Comparison of ENCODE assay signal across 1 cellular context in the genomic region with DNA sequence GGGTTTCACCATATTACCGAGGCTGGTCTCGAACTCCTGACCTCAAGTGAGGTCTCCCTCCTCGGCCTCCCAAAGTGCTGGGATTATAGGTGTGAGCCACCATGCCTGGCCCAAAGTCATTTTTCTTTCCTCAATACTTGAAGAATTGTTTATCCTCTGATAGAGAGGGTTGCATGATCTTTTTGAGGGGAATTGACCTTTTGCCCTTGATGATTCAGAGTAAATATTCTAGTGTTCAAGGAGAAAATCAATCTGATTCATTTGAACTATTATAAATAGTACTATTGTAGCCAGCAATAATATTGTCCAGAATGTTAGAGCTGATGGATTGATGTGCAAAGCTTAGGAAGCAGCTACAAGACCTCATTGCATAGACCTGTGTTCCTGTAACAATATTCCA.
TF ChIP-seq lines count a peak whose summit lies in the region.

No MANE protein-coding gene starts in this region.

TF ChIP-seq in K562, 482 proteins besides CTCF, POLR2A, EP300 and RAD21 (continued from another document):
- TF ChIP-seq ZNF274 (IDR thresholded peaks at IDR 0.05; ENCODE audit: borderline replicate concordance, low read depth, low read length) (no peak), C11orf30 (IDR thresholded peaks at IDR 0.05; ENCODE audit: low read depth) (no peak), TFAP4 (CRISPR knock-in tag; IDR thresholded peaks at IDR 0.05; ENCODE audit: borderline replicate concordance) (no peak), CEBPG (CRISPR knock-in tag; IDR thresholded peaks at IDR 0.05) (no peak), CEBPG (tag; conservative IDR thresholded peaks at IDR 0.05 in 1 of 2, IDR thresholded peaks at IDR 0.05 in 1 of 2) (no peak), HDAC8 (tag; IDR thresholded peaks at IDR 0.05) (no peak), ZNF133 (CRISPR knock-in tag; IDR thresholded peaks at IDR 0.05) (no peak), JUN (IDR thresholded peaks at IDR 0.05; ENCODE audit: borderline replicate concordance, low read depth, low read length) (no peak), JUN (CRISPR knock-in tag; IDR thresholded peaks at IDR 0.05; ENCODE audit: borderline replicate concordance) (no peak), NELFE (IDR thresholded peaks at IDR 0.05; ENCODE audit: insufficient read depth, insufficient read length) (no peak), HSF4 (CRISPR knock-in tag; IDR thresholded peaks at IDR 0.05; ENCODE audit: borderline replicate concordance) (no peak), ZBTB12 (CRISPR knock-in tag; IDR thresholded peaks at IDR 0.05) (no peak), MLLT1 (IDR thresholded peaks at IDR 0.05) (no peak), MED1 (CRISPR knock-in tag; IDR thresholded peaks at IDR 0.05; ENCODE audit: borderline replicate concordance) (no peak), TAF15 (IDR thresholded peaks at IDR 0.05; ENCODE audit: low read depth, low read length) (no peak), SPI1 (IDR thresholded peaks at IDR 0.05; ENCODE audit: borderline replicate concordance, low read depth, low read length) (no peak), POU5F1 (IDR thresholded peaks at IDR 0.05; ENCODE audit: borderline replicate concordance, low read depth, low read length, partially characterized antibody) (no peak)
- TF ChIP-seq, protein P1, sequence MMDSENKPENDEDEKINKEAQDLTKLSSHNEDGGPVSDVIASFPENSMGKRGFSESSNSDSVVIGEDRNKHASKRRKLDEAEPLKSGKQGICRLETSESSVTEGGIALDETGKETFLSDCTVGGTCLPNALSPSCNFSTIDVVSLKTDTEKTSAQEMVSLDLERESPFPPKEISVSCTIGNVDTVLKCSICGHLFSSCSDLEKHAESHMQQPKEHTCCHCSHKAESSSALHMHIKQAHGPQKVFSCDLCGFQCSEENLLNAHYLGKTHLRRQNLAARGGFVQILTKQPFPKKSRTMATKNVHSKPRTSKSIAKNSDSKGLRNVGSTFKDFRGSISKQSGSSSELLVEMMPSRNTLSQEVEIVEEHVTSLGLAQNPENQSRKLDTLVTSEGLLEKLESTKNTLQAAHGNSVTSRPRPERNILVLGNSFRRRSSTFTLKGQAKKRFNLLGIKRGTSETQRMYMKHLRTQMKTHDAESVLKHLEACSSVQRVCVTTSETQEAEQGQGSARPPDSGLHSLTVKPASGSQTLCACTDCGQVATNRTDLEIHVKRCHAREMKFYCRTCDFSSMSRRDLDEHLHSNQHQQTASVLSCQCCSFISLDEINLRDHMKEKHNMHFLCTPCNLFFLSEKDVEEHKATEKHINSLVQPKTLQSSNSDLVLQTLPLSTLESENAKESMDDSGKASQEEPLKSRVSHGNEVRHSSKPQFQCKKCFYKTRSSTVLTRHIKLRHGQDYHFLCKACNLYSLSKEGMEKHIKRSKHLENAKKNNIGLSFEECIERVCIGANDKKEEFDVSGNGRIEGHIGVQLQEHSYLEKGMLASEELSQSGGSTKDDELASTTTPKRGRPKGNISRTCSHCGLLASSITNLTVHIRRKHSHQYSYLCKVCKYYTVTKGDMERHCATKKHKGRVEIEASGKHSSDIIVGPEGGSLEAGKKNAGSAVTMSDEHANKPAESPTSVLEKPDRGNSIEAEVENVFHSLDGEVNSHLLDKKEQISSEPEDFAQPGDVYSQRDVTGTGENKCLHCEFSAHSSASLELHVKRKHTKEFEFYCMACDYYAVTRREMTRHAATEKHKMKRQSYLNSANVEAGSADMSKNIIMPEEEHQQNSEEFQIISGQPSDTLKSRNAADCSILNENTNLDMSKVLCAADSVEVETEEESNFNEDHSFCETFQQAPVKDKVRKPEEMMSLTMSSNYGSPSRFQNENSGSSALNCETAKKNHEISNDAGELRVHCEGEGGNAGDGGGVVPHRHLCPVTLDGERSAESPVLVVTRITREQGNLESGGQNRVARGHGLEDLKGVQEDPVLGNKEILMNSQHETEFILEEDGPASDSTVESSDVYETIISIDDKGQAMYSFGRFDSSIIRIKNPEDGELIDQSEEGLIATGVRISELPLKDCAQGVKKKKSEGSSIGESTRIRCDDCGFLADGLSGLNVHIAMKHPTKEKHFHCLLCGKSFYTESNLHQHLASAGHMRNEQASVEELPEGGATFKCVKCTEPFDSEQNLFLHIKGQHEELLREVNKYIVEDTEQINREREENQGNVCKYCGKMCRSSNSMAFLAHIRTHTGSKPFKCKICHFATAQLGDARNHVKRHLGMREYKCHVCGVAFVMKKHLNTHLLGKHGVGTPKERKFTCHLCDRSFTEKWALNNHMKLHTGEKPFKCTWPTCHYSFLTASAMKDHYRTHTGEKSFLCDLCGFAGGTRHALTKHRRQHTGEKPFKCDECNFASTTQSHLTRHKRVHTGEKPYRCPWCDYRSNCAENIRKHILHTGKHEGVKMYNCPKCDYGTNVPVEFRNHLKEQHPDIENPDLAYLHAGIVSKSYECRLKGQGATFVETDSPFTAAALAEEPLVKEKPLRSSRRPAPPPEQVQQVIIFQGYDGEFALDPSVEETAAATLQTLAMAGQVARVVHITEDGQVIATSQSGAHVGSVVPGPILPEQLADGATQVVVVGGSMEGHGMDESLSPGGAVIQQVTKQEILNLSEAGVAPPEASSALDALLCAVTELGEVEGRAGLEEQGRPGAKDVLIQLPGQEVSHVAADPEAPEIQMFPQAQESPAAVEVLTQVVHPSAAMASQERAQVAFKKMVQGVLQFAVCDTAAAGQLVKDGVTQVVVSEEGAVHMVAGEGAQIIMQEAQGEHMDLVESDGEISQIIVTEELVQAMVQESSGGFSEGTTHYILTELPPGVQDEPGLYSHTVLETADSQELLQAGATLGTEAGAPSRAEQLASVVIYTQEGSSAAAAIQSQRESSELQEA (IDR thresholded peaks at IDR 0.05; ENCODE audit: low read depth), result no peak
- TF ChIP-seq, protein P2, sequence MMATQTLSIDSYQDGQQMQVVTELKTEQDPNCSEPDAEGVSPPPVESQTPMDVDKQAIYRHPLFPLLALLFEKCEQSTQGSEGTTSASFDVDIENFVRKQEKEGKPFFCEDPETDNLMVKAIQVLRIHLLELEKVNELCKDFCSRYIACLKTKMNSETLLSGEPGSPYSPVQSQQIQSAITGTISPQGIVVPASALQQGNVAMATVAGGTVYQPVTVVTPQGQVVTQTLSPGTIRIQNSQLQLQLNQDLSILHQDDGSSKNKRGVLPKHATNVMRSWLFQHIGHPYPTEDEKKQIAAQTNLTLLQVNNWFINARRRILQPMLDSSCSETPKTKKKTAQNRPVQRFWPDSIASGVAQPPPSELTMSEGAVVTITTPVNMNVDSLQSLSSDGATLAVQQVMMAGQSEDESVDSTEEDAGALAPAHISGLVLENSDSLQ (IDR thresholded peaks at IDR 0.05), result no peak
TF ChIP-seq in K562: peak in this region for 0.
